Comparison of ENCODE assay signal across 24 cellular contexts in the genomic region with DNA sequence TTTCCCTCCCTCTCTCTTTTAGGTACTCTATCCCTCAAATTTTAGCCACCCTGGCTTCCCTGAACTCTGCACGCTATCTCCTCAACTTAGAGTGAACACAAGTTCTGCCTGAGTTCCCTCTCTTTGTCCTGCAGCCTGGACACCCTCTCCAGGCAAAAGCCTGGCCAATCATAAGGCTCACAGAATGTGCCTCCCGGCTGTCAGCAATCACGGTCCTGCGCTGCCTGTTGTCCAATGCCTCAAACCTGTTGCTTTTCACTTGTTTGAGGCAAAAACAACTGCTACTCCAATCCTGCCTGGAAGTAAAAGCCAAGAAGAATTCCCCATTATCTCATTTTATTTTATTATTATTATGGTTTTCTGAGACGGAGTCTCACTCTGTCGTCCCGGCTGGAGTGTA.
"Had no signal": no experiment of that assay in that cellular context is flagged by ENCODE, and none has a peak within 500 bp of the region (broad histone marks: within the 10 kb centered on the region; RNA-seq: fewer than 3 reads in every experiment).

No MANE protein-coding gene starts in this region.

- H3K4me1 ChIP-seq: esophagus squamous epithelium, right lobe of liver, vagina had no signal

- H3K27ac ChIP-seq: epithelial cell of prostate, esophagus squamous epithelium, right lobe of liver, SK-N-MC, skin epidermis, vagina had no signal

- H3K36me3 Mint-ChIP-seq: natural killer cell; stimulated activated effector memory CD8-positive, alpha-beta T cell treated with anti-CD3 and anti-CD28 coated beads, Interleukin-12 subunit alpha, Interleukin-12 subunit beta, amount 100 ng/mL, for 72 hours; type B pancreatic cell had no signal

- H3K9me3 ChIP-seq: esophagus squamous epithelium, right lobe of liver, vagina had no signal

- H3K27me3 ChIP-seq: right lobe of liver had no signal

- H3K27ac Mint-ChIP-seq: activated B cell treated with CpG ODN at 0.5 μM for 24 hours; activated CD8-positive, alpha-beta T cell treated with anti-CD3 and anti-CD28 coated beads, Interleukin-2, amount 10 ng/mL, durations not matched to agents 7 days and 5 days; activated naive CD4-positive, alpha-beta T cell treated with anti-CD3 and anti-CD28 coated beads, Interleukin-2, amount 50 U/mL, for 24 hours; activated naive CD8-positive, alpha-beta T cell treated with anti-CD3 and anti-CD28 coated beads, Interleukin-2, amount 50 U/mL, for 24 hours; memory B cell; progenitor cell of endocrine pancreas; stimulated activated effector memory CD8-positive, alpha-beta T cell treated with anti-CD3 and anti-CD28 coated beads, Interleukin-12 subunit alpha, Interleukin-12 subunit beta, amount 100 ng/mL, for 72 hours; stimulated activated naive CD8-positive, alpha-beta T cell treated with anti-CD3 and anti-CD28 coated beads, Interleukin-15, Interleukin-2, amounts not matched to agents 100 ng/mL and 50 ng/mL, for 24 hours; type B pancreatic cell had no signal

- DNase-seq: activated B cell treated with CpG ODN at 0.5 μM for 24 hours; activated CD8-positive, alpha-beta T cell treated with anti-CD3 and anti-CD28 coated beads, Interleukin-2, amount 10 ng/mL, durations not matched to agents 7 days and 5 days; activated naive CD8-positive, alpha-beta T cell treated with anti-CD3 and anti-CD28 coated beads, Interleukin-2, amount 50 U/mL, for 24 hours; amygdala; central memory CD4-positive, alpha-beta T cell; dermis blood vessel endothelial cell; effector CD4-positive, alpha-beta T cell; esophagus squamous epithelium; foreskin melanocyte; left colon; natural killer cell; stimulated activated CD4-positive, alpha-beta T cell treated with anti-CD3 and anti-CD28 coated beads, Interleukin-4, amount 100 ng/mL, for 24 hours; substantia nigra had no signal

- H3K4me3 ChIP-seq: esophagus squamous epithelium, right lobe of liver, SK-N-MC, skin epidermis, vagina had no signal

- ATAC-seq: activated CD8-positive, alpha-beta T cell treated with anti-CD3 and anti-CD28 coated beads, Interleukin-2, amount 10 ng/mL, durations not matched to agents 7 days and 5 days; activated naive CD8-positive, alpha-beta T cell treated with anti-CD3 and anti-CD28 coated beads, Interleukin-2, amount 50 U/mL, for 24 hours; left colon; natural killer cell; right lobe of liver; stimulated activated effector memory CD8-positive, alpha-beta T cell treated with anti-CD3 and anti-CD28 coated beads, Interleukin-12 subunit alpha, Interleukin-12 subunit beta, amount 100 ng/mL, for 72 hours had no signal

- H3K4me1 Mint-ChIP-seq: activated B cell treated with CpG ODN at 0.5 μM for 24 hours; activated naive CD4-positive, alpha-beta T cell treated with anti-CD3 and anti-CD28 coated beads, Interleukin-2, amount 50 U/mL, for 24 hours; activated naive CD8-positive, alpha-beta T cell treated with anti-CD3 and anti-CD28 coated beads, Interleukin-2, amount 50 U/mL, for 24 hours; stimulated activated effector memory CD8-positive, alpha-beta T cell treated with anti-CD3 and anti-CD28 coated beads, Interleukin-12 subunit alpha, Interleukin-12 subunit beta, amount 100 ng/mL, for 72 hours had no signal

- H3K9me3 Mint-ChIP-seq: activated naive CD8-positive, alpha-beta T cell treated with anti-CD3 and anti-CD28 coated beads, Interleukin-2, amount 50 U/mL, for 24 hours; natural killer cell; stimulated activated effector memory CD8-positive, alpha-beta T cell treated with anti-CD3 and anti-CD28 coated beads, Interleukin-12 subunit alpha, Interleukin-12 subunit beta, amount 100 ng/mL, for 72 hours had no signal

- H3K36me3 ChIP-seq: esophagus squamous epithelium, right lobe of liver, vagina had no signal

- H3K4me3 Mint-ChIP-seq: activated B cell treated with CpG ODN at 0.5 μM for 24 hours; activated CD8-positive, alpha-beta T cell treated with anti-CD3 and anti-CD28 coated beads, Interleukin-2, amount 10 ng/mL, durations not matched to agents 7 days and 5 days; activated naive CD4-positive, alpha-beta T cell treated with anti-CD3 and anti-CD28 coated beads, Interleukin-2, amount 50 U/mL, for 24 hours; activated naive CD8-positive, alpha-beta T cell treated with anti-CD3 and anti-CD28 coated beads, Interleukin-2, amount 50 U/mL, for 24 hours; memory B cell; natural killer cell; stimulated activated effector memory CD8-positive, alpha-beta T cell treated with anti-CD3 and anti-CD28 coated beads, Interleukin-12 subunit alpha, Interleukin-12 subunit beta, amount 100 ng/mL, for 72 hours; stimulated activated naive CD8-positive, alpha-beta T cell treated with anti-CD3 and anti-CD28 coated beads, Interleukin-15, Interleukin-2, amounts not matched to agents 100 ng/mL and 50 ng/mL, for 24 hours; type B pancreatic cell had no signal
